11 cellular contexts compared by ENCODE assay signal in the genomic region with DNA sequence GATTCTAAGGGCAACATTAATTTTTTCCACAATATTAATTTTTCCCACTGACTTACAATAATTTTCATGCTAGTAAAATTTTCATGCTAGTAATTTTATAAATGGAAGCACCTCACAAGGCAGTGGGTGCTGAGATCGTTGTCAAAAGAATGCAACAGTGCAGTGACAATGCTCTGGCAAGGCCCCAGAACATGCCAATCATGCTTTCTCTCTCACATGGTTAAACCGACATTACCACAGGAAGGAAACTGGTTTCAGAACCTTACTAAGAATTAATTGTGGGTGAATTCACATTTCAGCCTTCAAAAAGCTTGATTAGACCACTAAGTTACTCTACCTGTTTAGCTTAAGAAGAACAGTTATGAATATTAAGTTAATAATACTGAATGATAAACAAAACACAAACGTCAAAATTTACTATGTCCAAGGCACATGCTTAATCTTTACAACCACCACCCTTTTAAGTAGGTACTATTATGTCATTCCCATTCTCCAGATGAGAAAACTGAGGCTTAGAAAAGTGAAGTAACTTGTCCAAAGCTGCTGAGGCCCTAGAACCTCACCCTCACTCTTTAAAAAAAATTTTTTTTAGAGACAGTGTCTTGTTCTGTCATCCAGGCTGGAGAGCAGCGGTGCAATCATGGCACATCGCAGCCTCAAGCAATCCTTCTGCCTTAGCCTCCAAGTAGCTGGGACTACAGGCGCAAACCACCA. TPM values are rescaled to one million over a fixed set of nuclear protein-coding genes. Genes with fewer than 3 reads are reported as not detected.
A peak's percentile ranks its signal among the peaks of the same experiment; 100 is the strongest.
DNase-seq lines count a peak whose midpoint lies in the region; ATAC-seq, FAIRE-seq and TF ChIP-seq lines count a peak whose summit lies in the region.
"Had no signal": no experiment of that assay in that cellular context is flagged by ENCODE, and none has a peak within 500 bp of the region (broad histone marks: within the 10 kb centered on the region; RNA-seq: fewer than 3 reads in every experiment).

No MANE protein-coding gene starts in this region.

- peaks cover 7% of the 10 kb centered on the region for H3K4me1 ChIP-seq in astrocyte (ENCODE audit: insufficient read depth, low read length)
- H3K4me1 ChIP-seq in ovary (ENCODE audit: insufficient read depth): no peaks in the 10 kb centered on the region

- peak; percentile 90 for ATAC-seq in stimulated activated naive CD8-positive, alpha-beta T cell treated with anti-CD3 and anti-CD28 coated beads, Interleukin-15, amount 100 ng/mL, for 72 hours
- no peak for ATAC-seq in stimulated activated naive CD8-positive, alpha-beta T cell treated with anti-CD3 and anti-CD28 coated beads, Interleukin-15, Interleukin-2, amounts not matched to agents 100 U/mL and 50 U/mL, for 24 hours
- no peak for ATAC-seq in HG02763 (IDR thresholded peaks at IDR 0.05; ENCODE audit: unreplicated experiment)

- TF ChIP-seq CTCF in astrocyte (IDR thresholded peaks at IDR 0.05; ENCODE audit: insufficient read depth, low read depth, low read length): no peak
- no peak for TF ChIP-seq CTCF in ovary (IDR thresholded peaks at IDR 0.05)

- H3K9me3 ChIP-seq in astrocyte (ENCODE audit: insufficient read depth, low read depth, low read length) (no peaks in the 10 kb centered on the region), ovary (no peaks in the 10 kb centered on the region)
- H3K9me3 ChIP-seq: upper lobe of left lung had no signal

- peak overlapping the region; percentile 5 for H3K4me2 ChIP-seq in astrocyte (ENCODE audit: low read length)

- H3K79me2 ChIP-seq in astrocyte (ENCODE audit: insufficient read depth, low read length): no peaks in the 10 kb centered on the region

- peaks cover 7% of the 10 kb centered on the region for H3K27me3 Mint-ChIP-seq in stimulated activated naive CD8-positive, alpha-beta T cell treated with anti-CD3 and anti-CD28 coated beads, Interleukin-15, amount 100 ng/mL, for 72 hours
- no peaks in the 10 kb centered on the region for H3K27me3 Mint-ChIP-seq in astrocyte (ENCODE audit: low read depth, unreplicated experiment)

- H3K27me3 ChIP-seq in astrocyte (ENCODE audit: insufficient read depth, low read length): no peaks in the 10 kb centered on the region
- H3K27me3 ChIP-seq in ovary: no peaks in the 10 kb centered on the region
- H3K27me3 ChIP-seq: upper lobe of left lung had no signal

- H3K27ac ChIP-seq in astrocyte (ENCODE audit: low read depth, low read length): no peak overlapping the region
- H3K27ac ChIP-seq in ovary: no peak overlapping the region
- H3K27ac ChIP-seq: skin epidermis, upper lobe of left lung had no signal

- H4K20me1 ChIP-seq in astrocyte (ENCODE audit: insufficient read depth, low read length): no peaks in the 10 kb centered on the region

- no peak for TF ChIP-seq POLR2A in ovary (IDR thresholded peaks at IDR 0.05)

- no peaks in the 10 kb centered on the region for H3K4me1 Mint-ChIP-seq in stimulated activated naive CD8-positive, alpha-beta T cell treated with anti-CD3 and anti-CD28 coated beads, Interleukin-15, amount 100 ng/mL, for 72 hours
- H3K4me1 Mint-ChIP-seq in astrocyte (ENCODE audit: low read depth, unreplicated experiment): peaks cover 8% of the 10 kb centered on the region

- H3K4me3 ChIP-seq in Jurkat, Clone E6-1 (ENCODE audit: low read length): no peak overlapping the region
- H3K4me3 ChIP-seq in astrocyte (ENCODE audit: insufficient read depth, low read depth, low read length) (no peak overlapping the region), ovary (no peak overlapping the region)
- H3K4me3 ChIP-seq: skin epidermis, upper lobe of left lung had no signal

- no peak overlapping the region for H2AFZ ChIP-seq in astrocyte (ENCODE audit: low read depth, low read length)

- no peaks in the 10 kb centered on the region for H3K36me3 ChIP-seq in astrocyte (ENCODE audit: insufficient read depth, low read length)
- no peaks in the 10 kb centered on the region for H3K36me3 ChIP-seq in ovary
- H3K36me3 ChIP-seq: upper lobe of left lung had no signal

- H3K36me3 Mint-ChIP-seq in astrocyte (ENCODE audit: low read depth, unreplicated experiment): no peaks in the 10 kb centered on the region
- H3K36me3 Mint-ChIP-seq: activated naive CD4-positive, alpha-beta T cell treated with anti-CD3 and anti-CD28 coated beads, Interleukin-2, amount 50 U/mL, for 24 hours had no signal

- peak in 1 of 2 donors; percentile 39 for DNase-seq in stimulated activated naive CD8-positive, alpha-beta T cell treated with anti-CD3 and anti-CD28 coated beads, Interleukin-15, amount 100 ng/mL, for 72 hours
- no peak for DNase-seq in stimulated activated naive CD8-positive, alpha-beta T cell treated with anti-CD3 and anti-CD28 coated beads, Interleukin-15, Interleukin-2, amounts not matched to agents 100 U/mL and 50 U/mL, for 24 hours
- peak; percentile 67 for DNase-seq in Jurkat, Clone E6-1 (ENCODE audit: low read depth, low spot score)
- DNase-seq in astrocyte (ENCODE audit: low read depth) (peak; percentile 47), ovary (no peak), NCI-H2107 (lab: John Stamatoyannopoulos, UW) (no peak), NCI-H1417 (lab: John Stamatoyannopoulos, UW) (no peak)

- no peak overlapping the region for H3K27ac Mint-ChIP-seq in stimulated activated naive CD8-positive, alpha-beta T cell treated with anti-CD3 and anti-CD28 coated beads, Interleukin-15, amount 100 ng/mL, for 72 hours
- H3K27ac Mint-ChIP-seq in astrocyte (ENCODE audit: unreplicated experiment): peak overlapping the region; percentile 34

- no peak for TF ChIP-seq EP300 in ovary (IDR thresholded peaks at IDR 0.05)

- WGBS in ovary, 3 donors: 67 to 70% (median 68%) methylated on average over 6 of the region's 6 CpGs

- H3K9me3 Mint-ChIP-seq in stimulated activated naive CD8-positive, alpha-beta T cell treated with anti-CD3 and anti-CD28 coated beads, Interleukin-15, amount 100 ng/mL, for 72 hours: no peaks in the 10 kb centered on the region
- no peaks in the 10 kb centered on the region for H3K9me3 Mint-ChIP-seq in astrocyte (ENCODE audit: unreplicated experiment)
- H3K9me3 Mint-ChIP-seq: activated naive CD4-positive, alpha-beta T cell treated with anti-CD3 and anti-CD28 coated beads, Interleukin-2, amount 50 U/mL, for 24 hours had no signal

- no peak overlapping the region for H3K9ac ChIP-seq in astrocyte (ENCODE audit: low read length)

- no peak overlapping the region for H3K4me3 Mint-ChIP-seq in stimulated activated naive CD8-positive, alpha-beta T cell treated with anti-CD3 and anti-CD28 coated beads, Interleukin-15, amount 100 ng/mL, for 72 hours
- no peak overlapping the region for H3K4me3 Mint-ChIP-seq in astrocyte (ENCODE audit: unreplicated experiment)
- H3K4me3 Mint-ChIP-seq: activated naive CD4-positive, alpha-beta T cell treated with anti-CD3 and anti-CD28 coated beads, Interleukin-2, amount 50 U/mL, for 24 hours had no signal

- FAIRE-seq in astrocyte (lab: Jason Lieb, UNC): peak; percentile 95

- intact Hi-C loops in ovary (cut with DNase I): no loop called here

RNA-seq across cellular contexts. Expression of a gene that starts 10.0 kb away (rescaled TPM):
- not detected for polyA plus RNA-seq in Jurkat, Clone E6-1 (2012; ENCODE audit: insufficient read depth, insufficient read length)
- total RNA-seq in astrocyte: 3.7 and 5.1 TPM in 2 replicates
- 1 to 10 TPM; 3.6 to 9.2 (median 6.9) TPM for total RNA-seq in ovary
- polyA plus RNA-seq in ovary: 1 to 10 TPM; 2.3 to 7.1 TPM

RNA-seq across cellular contexts. Expression of a gene that starts 55.5 kb away (rescaled TPM):
- polyA plus RNA-seq in Jurkat, Clone E6-1 (2012; ENCODE audit: insufficient read depth, insufficient read length): 14.8 TPM
- 33.0 and 38.2 TPM in 2 replicates for total RNA-seq in astrocyte
- total RNA-seq in ovary: 10 to 100 TPM; 16.0 to 31.7 (median 28.3) TPM
- 10 to 100 TPM in 1 of 2 donors, 1 to 10 TPM in 1; 8.6 to 23.5 TPM for polyA plus RNA-seq in ovary

Comparison
In these comparisons a context has a peak if more than half of its experiments do, and no peak if none do; other contexts are left out.
1. DNase-seq: peak in Jurkat, Clone E6-1 (single experiment) and astrocyte (single experiment); none in stimulated activated naive CD8-positive, alpha-beta T cell treated with anti-CD3 and anti-CD28 coated beads, Interleukin-15, Interleukin-2, amounts not matched to agents 100 U/mL and 50 U/mL, for 24 hours (single experiment), ovary (0 of 5), NCI-H2107 (single experiment) and NCI-H1417 (0 of 3).